In genomic region chr7:73308665-73309214, GRCh38 we compare ENCODE assay signal across 8 cellular contexts. TPM values are rescaled to one million over a fixed set of nuclear protein-coding genes. Genes with fewer than 3 reads are reported as not detected.
DNase-seq lines count a peak whose midpoint lies in the region; ATAC-seq and TF ChIP-seq lines count a peak whose summit lies in the region.

Gene NSUN5, minus strand, starts transcription at chr7:73308826. Its CDS starts 36 bp downstream, at chr7:73308790.

- H2AFZ ChIP-seq in hepatocyte = peak within 1 kb of the TSS; percentile 90

- H3K27me3 Mint-ChIP-seq in T-helper 1 cell treated with Interleukin-12 subunit alpha and Interleukin-12 subunit beta and Interleukin-4 antibody, amounts not matched to agents 30 μg/mL and 1 μg/mL, for 36 hours (ENCODE audit: low read depth) = no peaks in the 10 kb centered on the region

- intact Hi-C loops in aorta (cut with DNase I) = no loop called here

- no peaks in the 10 kb centered on the region for H3K9me3 Mint-ChIP-seq in T-helper 1 cell treated with Interleukin-12 subunit alpha and Interleukin-12 subunit beta and Interleukin-4 antibody, amounts not matched to agents 30 μg/mL and 1 μg/mL, for 36 hours

- H3K9me3 ChIP-seq in hepatocyte (ENCODE audit: low read depth) = no peaks in the 10 kb centered on the region
- H3K9me3 ChIP-seq in aorta (ENCODE audit: control insufficient read depth, low read length) = no peaks in the 10 kb centered on the region

- no peaks in the 10 kb centered on the region for H3K9me2 ChIP-seq in hepatocyte (replicated peaks; ENCODE audit: insufficient read depth)

- peak within 1 kb of the TSS; percentile 53 for H3K27ac ChIP-seq in hepatocyte
- H3K27ac ChIP-seq in aorta (ENCODE audit: low read depth in 1 of 2, low read length in 2 of 2) = peak within 1 kb of the TSS in 1 of 2 donors; percentile 35

- H3K36me3 ChIP-seq in hepatocyte (replicated peaks; ENCODE audit: insufficient read depth, low read depth) (no peaks in the 10 kb centered on the region), aorta (ENCODE audit: control insufficient read depth in 1 of 2, insufficient read depth in 2 of 2, low read length in 1 of 2) (peaks cover 0 to 2% of the 10 kb centered on the region in 2 donors)

- H3K27ac Mint-ChIP-seq in T-helper 1 cell treated with Interleukin-12 subunit alpha and Interleukin-12 subunit beta and Interleukin-4 antibody, amounts not matched to agents 30 μg/mL and 1 μg/mL, for 36 hours = peak within 1 kb of the TSS; percentile 94

- peak within 1 kb of the TSS; percentile 91 for H3K4me2 ChIP-seq in hepatocyte

- peak; percentile 88 for ATAC-seq in HG02642 (IDR thresholded peaks at IDR 0.05; ENCODE audit: poor library complexity, unreplicated experiment)
- ATAC-seq in aorta (ENCODE audit: low FRiP score) = peak; percentile 88

- 17% methylated on average over 39 of the region's 40 CpGs for WGBS in hepatocyte (ENCODE audit: low lambda C conversion rate, missing lambda C conversion rate)
- 12 to 13% methylated on average over 37 to 40 of the region's 40 CpGs for WGBS in aorta, 2 donors

- peak within 1 kb of the TSS; percentile 97 for H3K4me3 Mint-ChIP-seq in T-helper 1 cell treated with Interleukin-12 subunit alpha and Interleukin-12 subunit beta and Interleukin-4 antibody, amounts not matched to agents 30 μg/mL and 1 μg/mL, for 36 hours

- no peaks in the 10 kb centered on the region for H4K20me1 ChIP-seq in hepatocyte (ENCODE audit: insufficient read depth, poor library complexity, severe bottlenecking)

- DNase-seq in GM12865 (ENCODE audit: low read depth) (peak; percentile 97), NCI-H128 (lab: John Stamatoyannopoulos, UW; ENCODE audit: unreplicated experiment) (peak; percentile 56), amygdala (lab: John Stamatoyannopoulos, UW) (peak in 55 of 56 donors; percentile 11 to 86 (median 63)), hepatocyte (ENCODE audit: low spot score) (peak; percentile 88), retina (peak; percentile 84), aorta (peak; percentile 93 to 96)

- TF ChIP-seq CTCF in GM12865 (IDR thresholded peaks at IDR 0.05; ENCODE audit: insufficient read depth, low read depth, low read length, missing control alignments) (no peak), hepatocyte (IDR thresholded peaks at IDR 0.05; ENCODE audit: poor library complexity) (no peak)

- H3K4me3 ChIP-seq in GM12865 (ENCODE audit: low read depth, low read length) (peak within 1 kb of the TSS; percentile 81), hepatocyte (peak within 1 kb of the TSS; percentile 75), aorta (ENCODE audit: low read length in 2 of 2) (peak within 1 kb of the TSS; percentile 35 to 85)

- peaks cover 8% of the 10 kb centered on the region for H3K4me1 ChIP-seq in hepatocyte (ENCODE audit: insufficient read depth)
- no peaks in the 10 kb centered on the region for H3K4me1 ChIP-seq in aorta (ENCODE audit: control insufficient read depth in 1 of 2, insufficient read depth in 2 of 2, low read length in 2 of 2)

- H3K27me3 ChIP-seq in hepatocyte = no peaks in the 10 kb centered on the region
- H3K27me3 ChIP-seq in aorta (ENCODE audit: control insufficient read depth in 1 of 2, insufficient read depth in 2 of 2, low read length in 1 of 2) = no peaks in the 10 kb centered on the region

- peaks cover 8% of the 10 kb centered on the region for H3K79me2 ChIP-seq in hepatocyte

- H3K36me3 Mint-ChIP-seq in T-helper 1 cell treated with Interleukin-12 subunit alpha and Interleukin-12 subunit beta and Interleukin-4 antibody, amounts not matched to agents 30 μg/mL and 1 μg/mL, for 36 hours (ENCODE audit: low read depth) = peaks cover 27% of the 10 kb centered on the region

- H3K4me1 Mint-ChIP-seq in T-helper 1 cell treated with Interleukin-12 subunit alpha and Interleukin-12 subunit beta and Interleukin-4 antibody, amounts not matched to agents 30 μg/mL and 1 μg/mL, for 36 hours (ENCODE audit: low read depth) = peaks cover 15% of the 10 kb centered on the region

RNA-seq across cellular contexts. Expression of gene NSUN5, which starts in this region (rescaled TPM):
- total RNA-seq in hepatocyte (20.5 and 22.6 TPM in 2 replicates), aorta (10 to 100 TPM; 11.8 to 20.3 TPM)
- polyA plus RNA-seq in hepatocyte (30.6 and 33.1 TPM in 2 replicates), aorta (10 to 100 TPM; 16.4 to 33.2 TPM)
